16 cellular contexts compared by ENCODE assay signal in genomic region chr1:45411510-45411899, GRCh38.
DNase-seq lines count a peak whose midpoint lies in the region; ATAC-seq and TF ChIP-seq lines count a peak whose summit lies in the region.
"Had no signal": no experiment of that assay in that cellular context is flagged by ENCODE, and none has a peak within 500 bp of the region (broad histone marks: within the 10 kb centered on the region; RNA-seq: fewer than 3 reads in every experiment).

No MANE protein-coding gene starts in this region.

- peak; percentile 25 for ATAC-seq in mucosa of descending colon
- ATAC-seq in Right ventricle myocardium inferior: no peak
- ATAC-seq in HG02981 (IDR thresholded peaks at IDR 0.05; ENCODE audit: unreplicated experiment): no peak
- ATAC-seq: activated T-cell treated with anti-CD3 and anti-CD28 coated beads, Interleukin-2, amount 50 U/mL, for 72 hours; heart left ventricle had no signal

- no peaks in the 10 kb centered on the region for H3K4me1 ChIP-seq in mucosa of descending colon (ENCODE audit: low read depth)
- H3K4me1 ChIP-seq: breast epithelium had no signal

- TF ChIP-seq CTCF in mucosa of descending colon (IDR thresholded peaks at IDR 0.05): no peak

- H3K9me3 ChIP-seq in mucosa of descending colon: no peaks in the 10 kb centered on the region
- H3K9me3 ChIP-seq: breast epithelium, heart left ventricle, neutrophil had no signal

- no peaks in the 10 kb centered on the region for H3K36me3 ChIP-seq in mucosa of descending colon (ENCODE audit: low read depth)
- H3K36me3 ChIP-seq: breast epithelium, heart left ventricle, neutrophil had no signal

- peak; percentile 40 for DNase-seq in COLO668 (lab: John Stamatoyannopoulos, UW; ENCODE audit: unreplicated experiment)
- DNase-seq in LoVo (ENCODE audit: low spot score): peak; percentile 59
- peak; percentile 2 for DNase-seq in SK-N-DZ (ENCODE audit: low spot score)
- DNase-seq in mucosa of descending colon: no peak
- DNase-seq in Ammon's horn (ENCODE audit: low spot score): no peak
- no peak for DNase-seq in activated CD8-positive, alpha-beta memory T cell treated with anti-CD3 and anti-CD28 coated beads, Interleukin-2, amount 50 U/mL, for 4 hours
- DNase-seq in Right ventricle myocardium inferior (ENCODE audit: missing footprints): no peak
- DNase-seq: activated CD4-positive, alpha-beta T cell treated with anti-CD3 and anti-CD28 coated beads, Interleukin-2, amount 50 U/mL, for 4 hours; activated T-cell treated with anti-CD3 and anti-CD28 coated beads, Interleukin-2, amount 50 U/mL, for 72 hours; GF-D8; heart left ventricle; KBM-7; NCI-H446 treated with DMSO at 0.1 percent for 48 hours had no signal

- intact Hi-C loops in mucosa of descending colon (cut with DNase I, micrococcal nuclease): no loop called here
- intact Hi-C loops in Right ventricle myocardium inferior (cut with DNase I): no loop called here

- no peak overlapping the region for H3K4me3 ChIP-seq in mucosa of descending colon
- H3K4me3 ChIP-seq: breast epithelium, heart left ventricle had no signal

Comparison
In these comparisons a context has a peak if more than half of its experiments do, and no peak if none do; other contexts are left out.
1. DNase-seq: peak in COLO668 (single experiment), LoVo (single experiment) and SK-N-DZ (single experiment); none in mucosa of descending colon (0 of 3), Ammon's horn (single experiment), activated CD8-positive, alpha-beta memory T cell treated with anti-CD3 and anti-CD28 coated beads, Interleukin-2, amount 50 U/mL, for 4 hours (single experiment) and Right ventricle myocardium inferior (single experiment).